ENCODE assay signal across 23 cellular contexts in genomic region chr9:99298660-99299059, GRCh38.
"Had no signal": no experiment of that assay in that cellular context is flagged by ENCODE, and none has a peak within 500 bp of the region (broad histone marks: within the 10 kb centered on the region; RNA-seq: fewer than 3 reads in every experiment).

No MANE protein-coding gene starts in this region.

- DNase-seq: activated CD4-positive, alpha-beta memory T cell treated with anti-CD3 and anti-CD28 coated beads for 36 hours; activated CD4-positive, alpha-beta T cell treated with anti-CD3 and anti-CD28 coated beads, Interleukin-2, amount 10 ng/mL, durations not matched to agents 7 days and 5 days; activated CD4-positive, CD25-positive, alpha-beta regulatory T cell; activated CD8-positive, alpha-beta memory T cell treated with anti-CD3 and anti-CD28 coated beads for 24 hours; activated gamma-delta T cell; activated naive CD4-positive, alpha-beta T cell treated with anti-CD3 and anti-CD28 coated beads for 36 hours; activated T-cell treated with anti-CD3 and anti-CD28 coated beads, Interleukin-2, amount 50 U/mL, for 48 hours; amygdala; NCI-H1048; NCI-H146; NCI-H187 treated with DMSO at 0.1 percent for 48 hours; NCI-H2081 treated with DMSO at 0.1 percent for 48 hours; NCI-H2171 treated with DMSO at 0.1 percent for 48 hours; NCI-H526 treated with DMSO at 0.1 percent for 48 hours; RPMI8226; T-cell; T-helper 2 cell; T1000 had no signal

- H3K27ac ChIP-seq: SK-N-MC had no signal

- H3K27me3 Mint-ChIP-seq: activated CD4-positive, alpha-beta T cell treated with anti-CD3 and anti-CD28 coated beads, Interleukin-2, amount 10 ng/mL, durations not matched to agents 7 days and 5 days had no signal

- H3K9me3 Mint-ChIP-seq: activated CD4-positive, alpha-beta memory T cell treated with anti-CD3 and anti-CD28 coated beads for 36 hours; activated CD4-positive, alpha-beta T cell treated with anti-CD3 and anti-CD28 coated beads, Interleukin-2, amount 10 ng/mL, durations not matched to agents 7 days and 5 days; activated naive CD4-positive, alpha-beta T cell treated with anti-CD3 and anti-CD28 coated beads for 36 hours; activated T-helper 17 cell treated with anti-CD3 and anti-CD28 coated beads, Interleukin-2, amount 50 U/mL, for 72 hours; T-cell had no signal

- H3K27ac Mint-ChIP-seq: activated CD4-positive, alpha-beta memory T cell treated with anti-CD3 and anti-CD28 coated beads for 36 hours; activated CD4-positive, alpha-beta T cell treated with anti-CD3 and anti-CD28 coated beads, Interleukin-2, amount 10 ng/mL, durations not matched to agents 7 days and 5 days; activated naive CD4-positive, alpha-beta T cell treated with anti-CD3 and anti-CD28 coated beads for 36 hours; activated naive CD8-positive, alpha-beta T cell; activated T-helper 17 cell treated with anti-CD3 and anti-CD28 coated beads, Interleukin-2, amount 50 U/mL, for 72 hours; brain had no signal

- ATAC-seq: activated T-helper 17 cell treated with anti-CD3 and anti-CD28 coated beads, Interleukin-2, amount 50 U/mL, for 72 hours; Right ventricle myocardium inferior; T-cell had no signal

- H3K4me3 Mint-ChIP-seq: activated CD4-positive, alpha-beta memory T cell treated with anti-CD3 and anti-CD28 coated beads for 36 hours; activated CD4-positive, alpha-beta T cell treated with anti-CD3 and anti-CD28 coated beads, Interleukin-2, amount 10 ng/mL, durations not matched to agents 7 days and 5 days; activated naive CD4-positive, alpha-beta T cell treated with anti-CD3 and anti-CD28 coated beads for 36 hours; activated naive CD8-positive, alpha-beta T cell; activated T-helper 17 cell treated with anti-CD3 and anti-CD28 coated beads, Interleukin-2, amount 50 U/mL, for 72 hours; brain; T-cell had no signal

- H3K4me3 ChIP-seq: SK-N-MC had no signal

- H3K4me1 Mint-ChIP-seq: activated T-helper 17 cell treated with anti-CD3 and anti-CD28 coated beads, Interleukin-2, amount 50 U/mL, for 72 hours had no signal

- H3K36me3 Mint-ChIP-seq: activated CD4-positive, alpha-beta memory T cell treated with anti-CD3 and anti-CD28 coated beads for 36 hours; activated naive CD8-positive, alpha-beta T cell; brain; T-cell had no signal
